In genomic region chr12:52157566-52158150, GRCh38 we compare ENCODE assay signal across 23 cellular contexts. TPM values are rescaled to one million over a fixed set of nuclear protein-coding genes. Genes with fewer than 3 reads are reported as not detected.
"Had no signal": no experiment of that assay in that cellular context is flagged by ENCODE, and none has a peak within 500 bp of the region (broad histone marks: within the 10 kb centered on the region; RNA-seq: fewer than 3 reads in every experiment).

No MANE protein-coding gene starts in this region.

- DNase-seq: activated CD4-positive, alpha-beta memory T cell treated with anti-CD3 and anti-CD28 coated beads for 36 hours; activated CD4-positive, alpha-beta T cell treated with anti-CD3 and anti-CD28 coated beads, Interleukin-2, amount 10 ng/mL, durations not matched to agents 24 days and 14 days; activated CD4-positive, CD25-positive, alpha-beta regulatory T cell treated with anti-CD3 and anti-CD28 coated beads, Interleukin-2, amount 50 U/mL, for 72 hours; activated CD8-positive, alpha-beta memory T cell treated with anti-CD3 and anti-CD28 coated beads, Interleukin-2, amount 50 U/mL, for 4 hours; activated gamma-delta T cell; activated naive CD4-positive, alpha-beta T cell treated with anti-CD3 and anti-CD28 coated beads, Interleukin-2, amount 10 ng/mL, durations not matched to agents 7 days and 5 days; activated naive CD8-positive, alpha-beta T cell treated with anti-CD3 and anti-CD28 coated beads, Interleukin-2, amount 50 U/mL, for 24 hours; activated T-cell treated with anti-CD3 and anti-CD28 coated beads, Interleukin-2, amount 50 U/mL, for 1 hour; colonic mucosa; effector memory CD4-positive, alpha-beta T cell; head of caudate nucleus; left colon; midbrain; naive thymus-derived CD8-positive, alpha-beta T cell; occipital lobe; stimulated activated CD4-positive, alpha-beta T cell treated with anti-CD3 and anti-CD28 coated beads, Interleukin-2, amount 100 ng/mL, for 48 hours; stimulated activated naive CD4-positive, alpha-beta T cell treated with Interleukin-2 at 50 U/mL for 16 hours; T-helper 2 cell had no signal

- H3K9me3 ChIP-seq: colonic mucosa, tibial nerve had no signal

- FAIRE-seq: kidney had no signal

- H3K36me3 ChIP-seq: colonic mucosa, tibial nerve had no signal

- H3K27ac Mint-ChIP-seq: activated CD4-positive, alpha-beta memory T cell treated with anti-CD3 and anti-CD28 coated beads for 36 hours; activated naive CD4-positive, alpha-beta T cell treated with anti-CD3 and anti-CD28 coated beads, Interleukin-2, amount 10 ng/mL, durations not matched to agents 7 days and 5 days; activated naive CD8-positive, alpha-beta T cell treated with anti-CD3 and anti-CD28 coated beads, Interleukin-2, amount 50 U/mL, for 24 hours; activated T-helper 1 cell treated with anti-CD3 and anti-CD28 coated beads, Interleukin-12 subunit alpha, Interleukin-12 subunit beta, Interleukin-2, Interleukin-4 antibody, amounts not matched to agents 30 ng/mL and 10 ng/mL and 1 ng/mL, durations not matched to agents 14 hours and 24 hours and 36 hours had no signal

- H3K36me3 Mint-ChIP-seq: activated CD4-positive, alpha-beta memory T cell treated with anti-CD3 and anti-CD28 coated beads for 36 hours; naive thymus-derived CD8-positive, alpha-beta T cell had no signal

- H3K27ac ChIP-seq: colonic mucosa, tibial nerve had no signal

- H3K9me3 Mint-ChIP-seq: activated CD4-positive, alpha-beta memory T cell treated with anti-CD3 and anti-CD28 coated beads for 36 hours; activated CD4-positive, alpha-beta T cell treated with anti-CD3 and anti-CD28 coated beads, Interleukin-2, amount 10 ng/mL, durations not matched to agents 24 days and 14 days; activated naive CD8-positive, alpha-beta T cell treated with anti-CD3 and anti-CD28 coated beads, Interleukin-2, amount 50 U/mL, for 24 hours; activated T-helper 1 cell treated with anti-CD3 and anti-CD28 coated beads, Interleukin-12 subunit alpha, Interleukin-12 subunit beta, Interleukin-2, Interleukin-4 antibody, amounts not matched to agents 30 ng/mL and 10 ng/mL and 1 ng/mL, durations not matched to agents 14 hours and 24 hours and 36 hours; naive thymus-derived CD8-positive, alpha-beta T cell; neural crest cell had no signal

- H3K27me3 ChIP-seq: colonic mucosa, tibial nerve had no signal

- ATAC-seq: activated naive CD8-positive, alpha-beta T cell treated with anti-CD3 and anti-CD28 coated beads, Interleukin-2, amount 50 U/mL, for 24 hours had no signal

- H3K4me3 ChIP-seq: colonic mucosa, tibial nerve had no signal

- H3K4me1 ChIP-seq: colonic mucosa had no signal

- H3K4me3 Mint-ChIP-seq: activated CD4-positive, alpha-beta memory T cell treated with anti-CD3 and anti-CD28 coated beads for 36 hours; activated CD4-positive, alpha-beta T cell treated with anti-CD3 and anti-CD28 coated beads, Interleukin-2, amount 10 ng/mL, durations not matched to agents 24 days and 14 days; activated naive CD4-positive, alpha-beta T cell treated with anti-CD3 and anti-CD28 coated beads, Interleukin-2, amount 10 ng/mL, durations not matched to agents 7 days and 5 days; activated naive CD8-positive, alpha-beta T cell treated with anti-CD3 and anti-CD28 coated beads, Interleukin-2, amount 50 U/mL, for 24 hours; activated T-helper 1 cell treated with anti-CD3 and anti-CD28 coated beads, Interleukin-12 subunit alpha, Interleukin-12 subunit beta, Interleukin-2, Interleukin-4 antibody, amounts not matched to agents 30 ng/mL and 10 ng/mL and 1 ng/mL, durations not matched to agents 14 hours and 24 hours and 36 hours; naive thymus-derived CD8-positive, alpha-beta T cell; neural crest cell had no signal

- H3K27me3 Mint-ChIP-seq: activated CD4-positive, alpha-beta memory T cell treated with anti-CD3 and anti-CD28 coated beads for 36 hours; activated CD4-positive, alpha-beta T cell treated with anti-CD3 and anti-CD28 coated beads, Interleukin-2, amount 10 ng/mL, durations not matched to agents 24 days and 14 days; activated naive CD4-positive, alpha-beta T cell treated with anti-CD3 and anti-CD28 coated beads, Interleukin-2, amount 10 ng/mL, durations not matched to agents 7 days and 5 days had no signal

RNA-seq across cellular contexts. Expression of gene KRT80, which starts 34.2 kb away (rescaled TPM):
- total RNA-seq: activated CD4-positive, alpha-beta memory T cell treated with anti-CD3 and anti-CD28 coated beads for 36 hours; activated CD4-positive, alpha-beta T cell treated with anti-CD3 and anti-CD28 coated beads, Interleukin-2, amount 10 ng/mL, durations not matched to agents 24 days and 14 days; activated CD8-positive, alpha-beta memory T cell treated with anti-CD3 and anti-CD28 coated beads for 36 hours; activated T-helper 1 cell treated with anti-CD3 and anti-CD28 coated beads, Interleukin-12 subunit alpha, Interleukin-12 subunit beta, Interleukin-2, Interleukin-4 antibody, amounts not matched to agents 30 ng/mL and 10 ng/mL and 1 ng/mL, durations not matched to agents 14 hours and 24 hours and 36 hours; naive thymus-derived CD8-positive, alpha-beta T cell; neural crest cell; occipital lobe; tibial nerve had no signal
- polyA plus RNA-seq: naive thymus-derived CD8-positive, alpha-beta T cell had no signal
